8 cellular contexts compared by ENCODE assay signal in genomic region chr11:61430839-61431238, GRCh38. TPM values are rescaled to one million over a fixed set of nuclear protein-coding genes. Genes with fewer than 3 reads are reported as not detected.
A peak's percentile ranks its signal among the peaks of the same experiment; 100 is the strongest.
DNase-seq lines count a peak whose midpoint lies in the region; ATAC-seq and TF ChIP-seq lines count a peak whose summit lies in the region.
"Not testable (repeated sequence)": the region's sequence is repeated elsewhere in the genome, so short reads cannot be mapped to it uniquely, and the experiment has no call there.

No MANE protein-coding gene starts in this region.

- H3K4me3 Mint-ChIP-seq in activated T-helper 2 cell treated with anti-CD3 and anti-CD28 coated beads, Interferon-gamma antibody, Interleukin-2, Interleukin-4, amounts not matched to agents 10 μg/mL and 5 μg/mL and 100 μg/mL, durations not matched to agents 14 hours and 24 hours and 36 hours (ENCODE audit: low read depth) = peak overlapping the region; percentile 95
- H3K4me3 Mint-ChIP-seq in naive B cell = peak overlapping the region; percentile 93 to 99 (median 98)

- peaks cover 57% of the 10 kb centered on the region for H3K36me3 Mint-ChIP-seq in activated T-helper 2 cell treated with anti-CD3 and anti-CD28 coated beads, Interferon-gamma antibody, Interleukin-2, Interleukin-4, amounts not matched to agents 10 μg/mL and 5 μg/mL and 100 μg/mL, durations not matched to agents 14 hours and 24 hours and 36 hours (ENCODE audit: low read depth)
- not testable (repeated sequence) for H3K36me3 Mint-ChIP-seq in naive B cell

- intact Hi-C loops in Panc1 (cut with micrococcal nuclease; ENCODE audit: unreplicated experiment); right cardiac atrium (cut with DNase I): not testable (repeated sequence)
- intact Hi-C loops in activated T-helper 2 cell treated with anti-CD3 and anti-CD28 coated beads, Interferon-gamma antibody, Interleukin-2, Interleukin-4, amounts not matched to agents 10 μg/mL and 5 μg/mL and 100 μg/mL, durations not matched to agents 14 hours and 24 hours and 36 hours (cut with micrococcal nuclease) = loop anchor here (1.0 to 2.0 kb wide), 2 partner anchors 69 to 98 kb away; partner anchors contain the start of genes DDB1, TKFC and TMEM138
- intact Hi-C loops in dorsolateral prefrontal cortex (cut with DNase I) = loop anchor here in 1 of 2 donors (10.0 kb wide), 1 partner anchor 96 kb away; the partner anchor contains the start of genes DDB1 and TKFC

- not testable (repeated sequence) for DNase-seq in AG04449 (ENCODE audit: low read depth, low spot score); H7; Panc1 (ENCODE audit: low read depth, low spot score); activated T-helper 2 cell treated with anti-CD3 and anti-CD28 coated beads, Interferon-gamma antibody, Interleukin-2, Interleukin-4, amounts not matched to agents 10 μg/mL and 5 μg/mL and 100 μg/mL, durations not matched to agents 14 hours and 24 hours and 36 hours (ENCODE audit: low spot score); dorsolateral prefrontal cortex; right cardiac atrium; naive B cell

- in situ Hi-C loops in Panc1 (cut with HindIII; ENCODE audit: low pct_unique_long_range_greater_than_20kb, low sequenced_read_pairs) = not testable (repeated sequence)

- H3K4me1 Mint-ChIP-seq in activated T-helper 2 cell treated with anti-CD3 and anti-CD28 coated beads, Interferon-gamma antibody, Interleukin-2, Interleukin-4, amounts not matched to agents 10 μg/mL and 5 μg/mL and 100 μg/mL, durations not matched to agents 14 hours and 24 hours and 36 hours (ENCODE audit: low read depth) = peaks cover 42% of the 10 kb centered on the region
- H3K4me1 Mint-ChIP-seq in naive B cell = peaks cover 29 to 70% (median 47%) of the 10 kb centered on the region in 3 donors

- H3K27ac ChIP-seq in Panc1 (ENCODE audit: low read length) (peak overlapping the region; percentile 99), dorsolateral prefrontal cortex (peak overlapping the region in 5 of 59 donors; percentile 90 to 97 (median 96))
- H3K27ac ChIP-seq in right cardiac atrium (ENCODE audit: low read length); skeletal muscle tissue (ENCODE audit: low read depth, low read length): not testable (repeated sequence)

- H3K4me3 ChIP-seq in AG04449 (ENCODE audit: low read depth, low read length) (peak overlapping the region; percentile 99), H7 (ENCODE audit: insufficient read depth, low read depth, low read length) (peak overlapping the region; percentile 99), Panc1 (ENCODE audit: low read depth in 2 of 2, low read length in 2 of 2) (peak overlapping the region; percentile 98 to 100), dorsolateral prefrontal cortex (peak overlapping the region; percentile 73 to 100 (median 92)), right cardiac atrium (ENCODE audit: low read length) (peak overlapping the region; percentile 92), skeletal muscle tissue (ENCODE audit: low read length in 3 of 3) (peak overlapping the region; percentile 86 to 98 (median 97))

- ATAC-seq in Panc1; right cardiac atrium; naive B cell (ENCODE audit: low read depth in 2 of 2): not testable (repeated sequence)

- H3K27ac Mint-ChIP-seq in activated T-helper 2 cell treated with anti-CD3 and anti-CD28 coated beads, Interferon-gamma antibody, Interleukin-2, Interleukin-4, amounts not matched to agents 10 μg/mL and 5 μg/mL and 100 μg/mL, durations not matched to agents 14 hours and 24 hours and 36 hours = peak overlapping the region; percentile 97
- H3K27ac Mint-ChIP-seq in naive B cell = peak overlapping the region; percentile 99 to 100 (median 100)

- TF ChIP-seq CTCF in AG04449 (IDR thresholded peaks at IDR 0.05; ENCODE audit: insufficient read depth, low read length, missing control alignments); Panc1 (IDR thresholded peaks at IDR 0.05); dorsolateral prefrontal cortex (IDR thresholded peaks at IDR 0.05 in 54 of 56, conservative IDR thresholded peaks at IDR 0.05 in 2 of 56; ENCODE audit: low read depth in 1 of 56, partially characterized antibody in 56 of 56): not testable (repeated sequence)

- peaks cover 12% of the 10 kb centered on the region for H3K4me1 ChIP-seq in Panc1 (ENCODE audit: control insufficient read depth, insufficient read depth, low read length)
- H3K4me1 ChIP-seq in right cardiac atrium (ENCODE audit: control insufficient read depth, insufficient read depth, low read length) = not testable (repeated sequence)
- H3K4me1 ChIP-seq in skeletal muscle tissue (ENCODE audit: control insufficient read depth in 3 of 3, insufficient read depth in 3 of 3, low read length in 3 of 3) = peaks cover 19 to 21% (median 19%) of the 10 kb centered on the region in 3 donors

- peak overlapping the region; percentile 81 to 100 (median 96) for H3K9ac ChIP-seq in skeletal muscle tissue (ENCODE audit: low read depth in 1 of 3, low read length in 3 of 3)

- POLR2A ChIA-PET in AG04449 (lab: Yijun Ruan, JAX) = not testable (repeated sequence)
- POLR2A ChIA-PET in Panc1 (lab: Charles Lee) = interaction anchor here (0.7 to 1.0 kb wide), 2 partner anchors 44 to 208 kb away, joined by 6 to 7 read pairs; no protein-coding TSS in a partner anchor

- not testable (repeated sequence) for BruUV-seq in Panc1 (replicated peaks; lab: Mats Ljungman, UMichigan)

- H3K27me3 Mint-ChIP-seq in activated T-helper 2 cell treated with anti-CD3 and anti-CD28 coated beads, Interferon-gamma antibody, Interleukin-2, Interleukin-4, amounts not matched to agents 10 μg/mL and 5 μg/mL and 100 μg/mL, durations not matched to agents 14 hours and 24 hours and 36 hours (ENCODE audit: low read depth); naive B cell: not testable (repeated sequence)

- H3K36me3 ChIP-seq in H7 (replicated peaks; ENCODE audit: control insufficient read depth, insufficient read depth, low read length) = peaks cover 19% of the 10 kb centered on the region
- H3K36me3 ChIP-seq in Panc1 (ENCODE audit: control insufficient read depth, insufficient read depth, low read length) = peaks cover 24% of the 10 kb centered on the region
- peaks cover 5 to 24% (median 22%) of the 10 kb centered on the region in 3 donors for H3K36me3 ChIP-seq in skeletal muscle tissue (ENCODE audit: control insufficient read depth in 3 of 3, insufficient read depth in 3 of 3, low read length in 3 of 3)

- H3K9me3 Mint-ChIP-seq in activated T-helper 2 cell treated with anti-CD3 and anti-CD28 coated beads, Interferon-gamma antibody, Interleukin-2, Interleukin-4, amounts not matched to agents 10 μg/mL and 5 μg/mL and 100 μg/mL, durations not matched to agents 14 hours and 24 hours and 36 hours; naive B cell: not testable (repeated sequence)

- CTCF ChIA-PET in AG04449 (lab: Yijun Ruan, JAX) = interaction anchor here (0.7 to 5.6 kb wide), 6 partner anchors 8 to 208 kb away, joined by 3 to 40 read pairs (median 4); no protein-coding TSS in a partner anchor
- CTCF ChIA-PET in Panc1 (lab: Charles Lee) = not testable (repeated sequence)

- H3K9me3 ChIP-seq in Panc1 (ENCODE audit: control insufficient read depth, insufficient read depth, low read depth, low read length); right cardiac atrium (ENCODE audit: control insufficient read depth, low read length); skeletal muscle tissue (ENCODE audit: control insufficient read depth in 3 of 3, low read length in 3 of 3): not testable (repeated sequence)

- WGBS in right cardiac atrium = 76% methylated on average over 10 of the region's 10 CpGs

- not testable (repeated sequence) for H3K27me3 ChIP-seq in H7 (ENCODE audit: control insufficient read depth, insufficient read depth, low read length); Panc1 (ENCODE audit: control insufficient read depth, insufficient read depth, low read length); dorsolateral prefrontal cortex; right cardiac atrium (ENCODE audit: control insufficient read depth, insufficient read depth); skeletal muscle tissue (ENCODE audit: control insufficient read depth in 3 of 3, insufficient read depth in 3 of 3, low read length in 3 of 3)

RNA-seq across cellular contexts. Expression of gene SDHAF2, which starts 0.9 kb away (rescaled TPM):
- total RNA-seq in H7 (2014; rRNA removed; shearing (Covaris generic)) = 31.3 and 48.6 TPM in 2 replicates
- total RNA-seq in Panc1 (2021; ENCODE audit: unreplicated experiment) (43.2 TPM), dorsolateral prefrontal cortex (10 to 100 TPM; 23.9 to 53.9 (median 37.5) TPM), right cardiac atrium (10 to 100 TPM; 32.9 to 41.2 (median 33.3) TPM), skeletal muscle tissue (63.2 TPM)
- 55.0 TPM for polyA plus RNA-seq in Panc1 (2012; ENCODE audit: insufficient read length)
- 41.6 and 46.4 TPM in 2 replicates for total RNA-seq in activated T-helper 2 cell treated with anti-CD3 and anti-CD28 coated beads, Interferon-gamma antibody, Interleukin-2, Interleukin-4, amounts not matched to agents 10 μg/mL and 5 μg/mL and 100 μg/mL, durations not matched to agents 14 hours and 24 hours and 36 hours
- polyA plus RNA-seq in right cardiac atrium (57.8 TPM), naive B cell (ENCODE audit: low read depth in 6 of 6) (10 to 100 TPM; 65.7 to 83.3 (median 79.1) TPM)

RNA-seq across cellular contexts. Expression of gene CPSF7, which starts 1.1 kb away (rescaled TPM):
- total RNA-seq in H7 (2014; rRNA removed; shearing (Covaris generic)) = 40.2 and 42.6 TPM in 2 replicates
- total RNA-seq in Panc1 (2021; ENCODE audit: unreplicated experiment) (96.1 TPM), dorsolateral prefrontal cortex (100 to 1,000 TPM in 29 of 120 experiments, 10 to 100 TPM in 91; 73.7 to 125 (median 93.7) TPM), right cardiac atrium (10 to 100 TPM; 40.8 to 49.2 (median 43.5) TPM), skeletal muscle tissue (17.7 TPM)
- 63.2 TPM for polyA plus RNA-seq in Panc1 (2012; ENCODE audit: insufficient read length)
- total RNA-seq in activated T-helper 2 cell treated with anti-CD3 and anti-CD28 coated beads, Interferon-gamma antibody, Interleukin-2, Interleukin-4, amounts not matched to agents 10 μg/mL and 5 μg/mL and 100 μg/mL, durations not matched to agents 14 hours and 24 hours and 36 hours = 123 and 135 TPM in 2 replicates
- polyA plus RNA-seq in right cardiac atrium (26.0 TPM), naive B cell (ENCODE audit: low read depth in 6 of 6) (10 to 100 TPM; 26.3 to 43.8 (median 36.6) TPM)

RNA-seq across cellular contexts. Expression of gene TMEM216, which starts 38.5 kb away (rescaled TPM):
- total RNA-seq in H7 (2014; rRNA removed; shearing (Covaris generic)) = 22.7 and 28.2 TPM in 2 replicates
- 11.7 TPM for total RNA-seq in Panc1 (2021; ENCODE audit: unreplicated experiment)
- 10.6 TPM for polyA plus RNA-seq in Panc1 (2012; ENCODE audit: insufficient read length)
- 18.5 and 20.5 TPM in 2 replicates for total RNA-seq in activated T-helper 2 cell treated with anti-CD3 and anti-CD28 coated beads, Interferon-gamma antibody, Interleukin-2, Interleukin-4, amounts not matched to agents 10 μg/mL and 5 μg/mL and 100 μg/mL, durations not matched to agents 14 hours and 24 hours and 36 hours
- total RNA-seq in dorsolateral prefrontal cortex = 10 to 100 TPM in 68 of 120 experiments, 1 to 10 TPM in 52; 4.7 to 22.4 (median 10.3) TPM
- total RNA-seq in right cardiac atrium = 1 to 10 TPM; 4.6 to 7.5 (median 5.4) TPM
- polyA plus RNA-seq in right cardiac atrium = 6.8 TPM
- polyA plus RNA-seq in naive B cell (ENCODE audit: low read depth in 6 of 6) = 10 to 100 TPM; 36.4 to 76.6 (median 65.0) TPM
- total RNA-seq in skeletal muscle tissue = 6.8 TPM
